25 cellular contexts compared by ENCODE assay signal in the genomic region with DNA sequence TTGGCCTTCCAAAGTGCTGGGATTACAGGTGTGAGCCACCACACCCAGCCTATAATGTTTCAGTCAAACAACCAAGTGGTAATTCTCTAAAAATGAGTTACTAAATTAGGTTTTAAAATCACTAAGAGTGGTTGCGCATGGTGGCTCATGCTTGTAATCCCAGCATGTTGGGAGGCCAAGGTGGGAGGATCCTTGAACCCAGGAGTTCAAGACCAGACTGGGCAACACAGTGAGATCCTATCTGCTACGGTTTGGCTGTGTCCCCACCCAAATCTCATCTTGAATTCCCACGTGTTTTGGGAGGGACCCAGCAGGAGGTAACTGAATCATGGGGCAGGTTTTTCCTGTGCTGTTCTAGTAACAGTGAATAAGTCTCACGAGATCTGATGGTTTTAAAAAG.
"Had no signal": no experiment of that assay in that cellular context is flagged by ENCODE, and none has a peak within 500 bp of the region (broad histone marks: within the 10 kb centered on the region; RNA-seq: fewer than 3 reads in every experiment).

No MANE protein-coding gene starts in this region.

- ATAC-seq: activated CD4-positive, CD25-positive, alpha-beta regulatory T cell treated with anti-CD3 and anti-CD28 coated beads, Interleukin-2, amount 50 U/mL, for 24 hours; activated T-cell treated with anti-CD3 and anti-CD28 coated beads, Interleukin-2, amount 50 U/mL, for 4 hours; Panc1; Right ventricle myocardium inferior; T-cell had no signal

- H3K27me3 ChIP-seq: brain microvascular endothelial cell, cardiac muscle cell had no signal

- H3K4me3 Mint-ChIP-seq: activated naive CD4-positive, alpha-beta T cell treated with anti-CD3 and anti-CD28 coated beads for 36 hours; activated naive CD8-positive, alpha-beta T cell; activated T-cell treated with anti-CD3 and anti-CD28 coated beads, Interleukin-2, amount 50 U/mL, for 4 hours; T-cell had no signal

- DNase-seq: activated CD4-positive, alpha-beta T cell treated with anti-CD3 and anti-CD28 coated beads for 4 hours; activated CD4-positive, alpha-beta T cell treated with anti-CD3 and anti-CD28 coated beads, Interleukin-2, amount 50 U/mL, for 4 hours; activated gamma-delta T cell; activated naive CD4-positive, alpha-beta T cell treated with anti-CD3 and anti-CD28 coated beads for 36 hours; activated T-cell treated with anti-CD3 and anti-CD28 coated beads, Interleukin-2, amount 50 U/mL, for 4 hours; brain microvascular endothelial cell; MM.1S; NCI-H1105; NCI-H1436; NCI-H1694 treated with DMSO at 0.1 percent for 48 hours; NCI-H2029 treated with DMSO at 0.1 percent for 48 hours; NCI-H345; NCI-H510A; NCI-H526 treated with DMSO at 0.1 percent for 48 hours; NK-92 treated with Interleukin-12 subunit alpha and Interleukin-12 subunit beta, amount 100 ng/mL, for 24 hours; OCI-M1; RPMI8226; T-cell had no signal

- H3K27me3 Mint-ChIP-seq: activated naive CD8-positive, alpha-beta T cell; T-cell had no signal

- H3K27ac ChIP-seq: brain microvascular endothelial cell, cardiac muscle cell, SK-N-MC, VCaP had no signal

- H3K4me3 ChIP-seq: cardiac muscle cell, SK-N-MC had no signal

- H3K9me3 Mint-ChIP-seq: activated naive CD4-positive, alpha-beta T cell treated with anti-CD3 and anti-CD28 coated beads for 36 hours; activated T-cell treated with anti-CD3 and anti-CD28 coated beads, Interleukin-2, amount 50 U/mL, for 4 hours; T-cell had no signal

- H3K27ac Mint-ChIP-seq: activated naive CD4-positive, alpha-beta T cell treated with anti-CD3 and anti-CD28 coated beads for 36 hours; activated naive CD8-positive, alpha-beta T cell; T-cell had no signal
